Comparison of ENCODE assay signal across 11 cellular contexts in the genomic region with DNA sequence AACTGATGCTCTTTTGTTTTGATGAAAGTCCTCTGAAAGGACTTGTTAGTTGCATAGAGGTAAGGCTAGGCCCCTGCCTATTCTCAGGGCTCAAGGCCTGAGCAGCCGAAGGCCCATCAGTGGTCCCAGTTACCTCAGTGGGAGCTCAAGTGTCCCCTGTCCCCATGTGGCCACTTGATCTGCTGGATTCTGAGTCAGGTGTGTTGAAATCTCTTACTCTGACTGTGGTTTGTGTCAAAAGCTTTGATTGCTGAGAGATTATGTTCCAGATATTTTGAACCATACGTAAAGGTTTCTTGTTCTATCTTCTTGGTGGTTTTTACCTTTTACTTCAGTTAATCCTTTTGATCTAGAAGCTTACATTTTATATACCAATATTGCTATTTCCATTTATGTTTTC.
"Had no signal": no experiment of that assay in that cellular context is flagged by ENCODE, and none has a peak within 500 bp of the region (broad histone marks: within the 10 kb centered on the region; RNA-seq: fewer than 3 reads in every experiment).

No MANE protein-coding gene starts in this region.

- ATAC-seq: left ventricle myocardium superior, upper lobe of right lung, WTC11 had no signal

- H3K4me3 Mint-ChIP-seq: endodermal cell, WTC11 had no signal

- DNase-seq: activated effector memory CD4-positive, alpha-beta T cell treated with anti-CD3 and anti-CD28 coated beads, Interleukin-2, amount 50 U/mL, for 16 hours; cerebellar nuclear complex; endodermal cell; kidney; left ventricle myocardium superior; mesendoderm; ovary; sigmoid colon; stimulated activated CD4-positive, alpha-beta T cell treated with anti-CD3 and anti-CD28 coated beads, Interleukin-12 subunit alpha, Interleukin-12 subunit beta, amount 100 ng/mL, for 4 hours; upper lobe of right lung had no signal

- H3K9me3 Mint-ChIP-seq: endodermal cell, WTC11 had no signal
